In the genomic region with DNA sequence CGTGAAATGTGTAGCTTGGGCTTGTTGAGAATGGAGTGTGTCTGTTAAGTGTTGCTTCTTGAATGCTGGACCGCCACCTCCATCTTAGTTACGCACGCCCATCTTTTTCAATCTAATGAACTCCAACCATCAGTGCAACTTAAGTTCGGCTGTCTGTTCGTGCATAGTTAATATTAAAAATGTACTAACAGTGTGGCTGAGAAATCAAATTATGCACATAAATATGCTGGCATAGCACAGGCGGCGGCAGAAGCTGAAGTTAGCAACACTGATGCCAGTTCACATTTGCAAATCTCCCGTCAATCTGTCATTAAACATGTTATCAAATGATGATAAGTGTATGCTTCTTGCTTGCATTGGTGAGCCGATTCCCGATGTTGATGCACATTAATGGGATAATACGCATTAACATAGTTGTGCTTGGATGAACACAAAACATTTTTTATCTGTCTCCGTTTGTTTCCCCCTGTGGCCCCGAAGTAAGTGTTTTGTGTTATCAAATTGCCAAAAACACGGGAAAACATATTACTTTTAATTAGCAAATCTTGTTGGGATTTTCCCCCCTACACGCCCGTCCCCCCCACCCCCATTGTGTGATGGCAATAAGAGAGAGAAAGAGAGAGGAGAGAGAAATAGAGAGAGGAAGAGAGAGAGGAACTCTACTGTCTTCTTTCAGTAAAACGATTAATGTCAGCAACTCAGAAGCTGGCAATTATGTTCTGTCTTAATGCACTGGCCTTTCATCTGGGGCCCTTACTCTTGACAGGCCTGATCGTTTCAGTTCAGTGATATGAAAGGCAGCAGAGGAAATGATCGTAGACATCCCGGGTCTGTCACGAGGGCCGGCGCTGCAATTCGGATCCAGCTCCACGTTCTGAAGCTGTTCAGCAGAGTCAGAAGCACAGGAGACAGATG, we compare ENCODE assay signal across 31 cellular contexts.
"Had no signal": no experiment of that assay in that cellular context is flagged by ENCODE, and none has a peak within 500 bp of the region (broad histone marks: within the 10 kb centered on the region; RNA-seq: fewer than 3 reads in every experiment).

No MANE protein-coding gene starts in this region.

- H3K9me3 ChIP-seq: adrenal gland, body of pancreas, colonic mucosa, gastrocnemius medialis, left ventricle myocardium inferior, neutrophil, testis, vagina had no signal

- H3K27me3 ChIP-seq: adrenal gland, body of pancreas, cardiac muscle cell, colonic mucosa, gastrocnemius medialis, hepatocyte, testis, vagina had no signal

- H3K36me3 ChIP-seq: adrenal gland, cardiac muscle cell, colonic mucosa, gastrocnemius medialis, left ventricle myocardium inferior, neutrophil, vagina had no signal

- H3K27ac ChIP-seq: adrenal gland, body of pancreas, cardiac muscle cell, colonic mucosa, gastrocnemius medialis, hepatocyte, left ventricle myocardium inferior, neutrophil, skin epidermis, testis, vagina had no signal

- H3K4me3 ChIP-seq: adrenal gland, body of pancreas, cardiac muscle cell, colonic mucosa, gastrocnemius medialis, hepatocyte, left ventricle myocardium inferior, lung, skin epidermis, testis, vagina had no signal

- H3K4me1 ChIP-seq: adrenal gland, body of pancreas, colonic mucosa, gastrocnemius medialis, left ventricle myocardium inferior, testis, vagina had no signal

- ATAC-seq: body of pancreas; gastrocnemius medialis; natural killer cell; sciatic nerve; stimulated activated naive CD8-positive, alpha-beta T cell treated with anti-CD3 and anti-CD28 coated beads, Interleukin-15, Interleukin-2, amounts not matched to agents 100 U/mL and 50 U/mL, for 24 hours had no signal

- DNase-seq: activated CD4-positive, alpha-beta memory T cell treated with anti-CD3 and anti-CD28 coated beads for 36 hours; activated CD4-positive, alpha-beta T cell treated with anti-CD3 and anti-CD28 coated beads, Interleukin-2, amount 10 ng/mL, durations not matched to agents 24 days and 14 days; activated CD4-positive, CD25-positive, alpha-beta regulatory T cell treated with anti-CD3 and anti-CD28 coated beads, Interleukin-2, amount 50 U/mL, for 72 hours; activated CD8-positive, alpha-beta memory T cell treated with anti-CD3 and anti-CD28 coated beads, Interleukin-2, amount 50 U/mL, for 4 hours; activated effector memory CD4-positive, alpha-beta T cell treated with anti-CD3 and anti-CD28 coated beads, Interleukin-2, amount 50 U/mL, for 16 hours; activated naive CD4-positive, alpha-beta T cell treated with anti-CD3 and anti-CD28 coated beads for 36 hours; activated naive CD8-positive, alpha-beta T cell treated with anti-CD3 and anti-CD28 coated beads for 36 hours; activated T-cell treated with anti-CD3 and anti-CD28 coated beads, Interleukin-2, amount 50 U/mL, for 1 hour; adrenal gland; aorta; body of pancreas; cerebellar nuclear complex; colonic mucosa; effector CD8-positive, alpha-beta T cell; gastrocnemius medialis; glutamatergic neuron; islet precursor cell; left ventricle myocardium inferior; mesendoderm; natural killer cell; stimulated activated CD4-positive, alpha-beta T cell treated with anti-CD3 and anti-CD28 coated beads, Interleukin-12 subunit alpha, Interleukin-12 subunit beta, amount 100 ng/mL, for 4 hours; stimulated activated CD4-positive, alpha-beta T cell treated with anti-CD3 and anti-CD28 coated beads, Interleukin-4, amount 100 ng/mL, for 1 hour; stimulated activated naive CD8-positive, alpha-beta T cell treated with anti-CD3 and anti-CD28 coated beads, Interleukin-15, Interleukin-2, amounts not matched to agents 100 U/mL and 50 U/mL, for 24 hours; testis had no signal
